8 cellular contexts compared by ENCODE assay signal in the genomic region with DNA sequence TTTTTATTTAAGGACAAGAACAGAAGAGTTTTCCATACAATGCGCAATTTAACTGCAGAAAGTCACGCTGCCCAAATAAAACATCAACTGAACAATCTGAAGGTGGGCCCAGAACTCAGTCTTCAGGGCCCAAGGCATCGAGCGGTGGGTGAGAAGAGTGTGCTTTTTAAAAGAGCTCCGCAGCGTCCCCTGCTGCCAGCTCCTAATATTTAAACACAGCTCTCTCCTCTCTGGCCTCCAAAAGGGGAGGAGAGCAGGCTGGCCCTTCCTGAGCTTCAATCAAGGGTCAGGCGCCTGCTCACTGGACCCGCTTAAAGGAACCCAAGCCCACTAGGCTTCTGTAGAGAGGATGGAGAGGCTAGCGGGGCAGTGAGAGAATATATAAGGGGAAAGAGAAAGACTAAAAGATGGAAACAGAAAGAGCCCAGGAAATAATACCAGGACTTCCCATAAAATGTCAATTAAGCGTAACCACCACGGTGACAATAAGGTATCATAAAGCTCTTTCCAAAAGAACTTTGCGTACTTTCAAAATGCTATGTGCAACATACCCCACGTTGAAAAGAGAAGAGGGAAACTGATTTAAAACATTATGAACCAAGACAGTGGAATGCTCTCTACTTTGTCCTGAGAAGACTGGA. TPM values are rescaled to one million over a fixed set of nuclear protein-coding genes. Genes with fewer than 3 reads are reported as not detected.
A peak's percentile ranks its signal among the peaks of the same experiment; 100 is the strongest.
DNase-seq lines count a peak whose midpoint lies in the region; ATAC-seq and TF ChIP-seq lines count a peak whose summit lies in the region.

No MANE protein-coding gene starts in this region.

- no peak overlapping the region for H3K4me3 ChIP-seq in A673 (ENCODE audit: low read depth, low read length, poor library complexity, severe bottlenecking)

- H3K4me1 ChIP-seq in A673 (ENCODE audit: insufficient read depth, low read length, poor library complexity, severe bottlenecking): peaks cover 28% of the 10 kb centered on the region

- peak overlapping the region; percentile 98 for H3K4me3 Mint-ChIP-seq in activated CD4-positive, alpha-beta T cell treated with anti-CD3 and anti-CD28 coated beads, Interleukin-2, amount 10 ng/mL, durations not matched to agents 7 days and 5 days

- POLR2A ChIA-PET in A673 (lab: Charles Lee; ENCODE audit: low non-redundant PET): interaction anchor here (0.7 kb wide), 1 partner anchor 52 kb away, joined by 3 read pairs; no protein-coding TSS in a partner anchor
- POLR2A ChIA-PET in activated CD4-positive, alpha-beta T cell treated with anti-CD3 and anti-CD28 coated beads, Interleukin-2, amount 10 ng/mL, durations not matched to agents 7 days and 5 days (lab: Charles Lee): interaction anchor here (0.9 to 1.0 kb wide), 2 partner anchors 20 to 70 kb away, joined by 3 to 4 read pairs; no protein-coding TSS in a partner anchor

- H3K9me3 Mint-ChIP-seq in activated CD4-positive, alpha-beta T cell treated with anti-CD3 and anti-CD28 coated beads, Interleukin-2, amount 10 ng/mL, durations not matched to agents 7 days and 5 days: no peaks in the 10 kb centered on the region

- peaks cover 75% of the 10 kb centered on the region for H3K4me1 Mint-ChIP-seq in activated CD4-positive, alpha-beta T cell treated with anti-CD3 and anti-CD28 coated beads, Interleukin-2, amount 10 ng/mL, durations not matched to agents 7 days and 5 days

- H3K27ac Mint-ChIP-seq in activated CD4-positive, alpha-beta T cell treated with anti-CD3 and anti-CD28 coated beads, Interleukin-2, amount 10 ng/mL, durations not matched to agents 7 days and 5 days: peak overlapping the region; percentile 81

- no peaks in the 10 kb centered on the region for H3K36me3 ChIP-seq in A673 (ENCODE audit: insufficient read depth, low read length, poor library complexity, severe bottlenecking)

- intact Hi-C loops in A673 (cut with micrococcal nuclease; ENCODE audit: unreplicated experiment): loop anchor here (2.0 to 5.0 kb wide), 2 partner anchors 109 to 211 kb away; no protein-coding TSS in a partner anchor

- BruUV-seq in A673 (replicated peaks; lab: Mats Ljungman, UMichigan): no TSS peak

- no peak overlapping the region for H3K27ac ChIP-seq in A673 (ENCODE audit: low read depth, low read length, poor library complexity, severe bottlenecking)

- DNase-seq in A673 (ENCODE audit: low spot score): peak; percentile 80
- DNase-seq in NCI-H510A treated with DMSO at 0.1 percent for 48 hours (lab: John Stamatoyannopoulos, UW): peak; percentile 93
- DNase-seq in activated CD4-positive, alpha-beta T cell treated with anti-CD3 and anti-CD28 coated beads, Interleukin-2, amount 10 ng/mL, durations not matched to agents 7 days and 5 days: peak; percentile 79
- peak; percentile 85 for DNase-seq in ecto neural progenitor cell (ENCODE audit: low spot score)
- DNase-seq in lung microvascular endothelial cell (ENCODE audit: low read depth in 2 of 2): peak; percentile 79 to 81
- peak in 2 of 3 donors; percentile 52 to 78 for DNase-seq in stimulated activated CD4-positive, alpha-beta T cell treated with anti-CD3 and anti-CD28 coated beads, TNF-alpha, amount 100 ng/mL, for 48 hours (ENCODE audit: low read depth in 3 of 3)

- ATAC-seq in GM18502 (IDR thresholded peaks at IDR 0.05; ENCODE audit: poor library complexity, unreplicated experiment) (peak; percentile 51), HG03095 (IDR thresholded peaks at IDR 0.05; ENCODE audit: unreplicated experiment) (peak; percentile 39)

- no peaks in the 10 kb centered on the region for H3K9me3 ChIP-seq in A673 (ENCODE audit: low read depth, low read length, poor library complexity, severe bottlenecking)

- peaks cover 22% of the 10 kb centered on the region for H3K36me3 Mint-ChIP-seq in activated CD4-positive, alpha-beta T cell treated with anti-CD3 and anti-CD28 coated beads, Interleukin-2, amount 10 ng/mL, durations not matched to agents 7 days and 5 days (ENCODE audit: low read depth)

- CTCF ChIA-PET in A673 (lab: Charles Lee): interaction anchor here (0.5 to 2.7 kb wide), 11 partner anchors 11 to 482 kb away, joined by 3 to 30 read pairs (median 4); no protein-coding TSS in a partner anchor
- CTCF ChIA-PET in activated CD4-positive, alpha-beta T cell treated with anti-CD3 and anti-CD28 coated beads, Interleukin-2, amount 10 ng/mL, durations not matched to agents 7 days and 5 days (lab: Charles Lee): interaction anchor here (0.7 to 3.9 kb wide), 43 partner anchors 8 to 270 kb away, joined by 3 to 29 read pairs (median 4); no protein-coding TSS in a partner anchor

- no peaks in the 10 kb centered on the region for H3K27me3 ChIP-seq in A673 (replicated peaks; ENCODE audit: insufficient read depth, low read depth, low read length, poor library complexity)

- TF ChIP-seq CTCF in A673 (conservative IDR thresholded peaks at IDR 0.05; ENCODE audit: low read depth, low read length): peak; percentile 78

- peaks cover 9% of the 10 kb centered on the region for H3K27me3 Mint-ChIP-seq in activated CD4-positive, alpha-beta T cell treated with anti-CD3 and anti-CD28 coated beads, Interleukin-2, amount 10 ng/mL, durations not matched to agents 7 days and 5 days

RNA-seq across cellular contexts. Expression of gene FAM53B, which starts 2.8 kb away (rescaled TPM):
- total RNA-seq in A673 (2021): 18.3 and 19.8 TPM in 2 replicates
- total RNA-seq in activated CD4-positive, alpha-beta T cell treated with anti-CD3 and anti-CD28 coated beads, Interleukin-2, amount 10 ng/mL, durations not matched to agents 7 days and 5 days: 10 to 100 TPM; 30.1 to 30.9 TPM
- 10.3 and 14.4 TPM in 2 replicates for total RNA-seq in lung microvascular endothelial cell

RNA-seq across cellular contexts. Expression of gene EEF1AKMT2, which starts 50.3 kb away (rescaled TPM):
- total RNA-seq in A673 (2021): 32.2 and 33.4 TPM in 2 replicates
- 10 to 100 TPM; 23.5 to 28.3 TPM for total RNA-seq in activated CD4-positive, alpha-beta T cell treated with anti-CD3 and anti-CD28 coated beads, Interleukin-2, amount 10 ng/mL, durations not matched to agents 7 days and 5 days
- 7.3 and 10.0 TPM in 2 replicates for total RNA-seq in lung microvascular endothelial cell
